ENCODE assay signal across 9 cellular contexts in genomic region chr7:55018361-55019328, GRCh38. TPM values are rescaled to one million over a fixed set of nuclear protein-coding genes. Genes with fewer than 3 reads are reported as not detected.
DNase-seq lines count a peak whose midpoint lies in the region; ATAC-seq, FAIRE-seq and TF ChIP-seq lines count a peak whose summit lies in the region.
"Had no signal": no experiment of that assay in that cellular context is flagged by ENCODE, and none has a peak within 500 bp of the region (broad histone marks: within the 10 kb centered on the region; RNA-seq: fewer than 3 reads in every experiment).

TSS of gene EGFR (plus strand) at chr7:55019017. CDS start at chr7:55019278, 261 bp downstream.

- no peak within 1 kb of the TSS for H2AK5ac ChIP-seq in H1 (ENCODE audit: low read depth, low read length)

- peaks cover 16 to 56% (median 39%) of the 10 kb centered on the region in 4 experiments for H3K27me3 ChIP-seq in H1 (replicated peaks in 1 of 4; ENCODE audit: control insufficient read depth in 3 of 4, extremely low read depth in 1 of 4, insufficient read depth in 3 of 4, low read length in 3 of 4)
- H3K27me3 ChIP-seq: BLaER1 treated with 17β-estradiol and CSF1 and Interleukin-3, amounts not matched to agents 10 nM and 100 nM had no signal

- no peak for TF ChIP-seq RAD21 in H1 (IDR thresholded peaks at IDR 0.05 in 1 of 2, conservative IDR thresholded peaks at IDR 0.05 in 1 of 2; ENCODE audit: low read depth in 2 of 2, low read length in 2 of 2)

- H4K5ac ChIP-seq in H1 (ENCODE audit: insufficient read length, low read depth, low read length), result no peak within 1 kb of the TSS

- TF ChIP-seq EP300 in H1 (IDR thresholded peaks at IDR 0.05; ENCODE audit: borderline replicate concordance in 1 of 2, low read depth in 2 of 2, low read length in 2 of 2), result no peak

- H3K23ac ChIP-seq in H1 (ENCODE audit: insufficient read length), result no peak within 1 kb of the TSS

- no peak for TF ChIP-seq CTCF in H1 (IDR thresholded peaks at IDR 0.05; ENCODE audit: control extremely low read depth in 1 of 3, insufficient read depth in 1 of 3, low read depth in 1 of 3, low read length in 3 of 3)
- TF ChIP-seq CTCF in lower leg skin (IDR thresholded peaks at IDR 0.05), result no peak

- H4K91ac ChIP-seq in H1 (replicated peaks; ENCODE audit: insufficient read length, low read length), result no peak within 1 kb of the TSS

- peak within 1 kb of the TSS in 2 of 4 experiments; percentile 41 to 50; a peak in 2 of 7 replicates for H3K9ac ChIP-seq in H1 (replicated peaks in 1 of 4; ENCODE audit: extremely low read depth in 1 of 4, low read depth in 3 of 4, low read length in 3 of 4)
- H3K9ac ChIP-seq: BLaER1 treated with 17β-estradiol and CSF1 and Interleukin-3, amounts not matched to agents 10 nM and 100 nM had no signal

- CTCF ChIA-PET in H1 (lab: Charles Lee; ENCODE audit: partially characterized antibody), result interaction anchor here (1.3 to 2.1 kb wide), 2 partner anchors 24 to 236 kb away, joined by 3 to 12 read pairs; no protein-coding TSS in a partner anchor

- H3K36me3 ChIP-seq in H1 (ENCODE audit: control insufficient read depth in 2 of 4, insufficient read depth in 4 of 4, low read length in 3 of 4), result no peaks in the 10 kb centered on the region
- H3K36me3 ChIP-seq: BLaER1 treated with 17β-estradiol and CSF1 and Interleukin-3, amounts not matched to agents 10 nM and 100 nM had no signal

- no peak within 1 kb of the TSS for H3K4ac ChIP-seq in H1 (replicated peaks; ENCODE audit: insufficient read length, low read depth, low read length)

- no peaks in the 10 kb centered on the region for H3K79me2 ChIP-seq in H1 (ENCODE audit: control insufficient read depth in 1 of 2, insufficient read depth in 2 of 2, low read length in 2 of 2)

- DNase-seq in NCI-H1436 (lab: John Stamatoyannopoulos, UW) (peak; percentile 32), NCI-H1436 treated with DMSO at 0.1 percent for 48 hours (lab: John Stamatoyannopoulos, UW) (no peak), NCI-H774 (lab: John Stamatoyannopoulos, UW) (peak; percentile 28), H1 (ENCODE audit: low read depth in 1 of 2, low spot score in 2 of 2) (peak in 1 of 2 experiments; percentile 75), lower leg skin (ENCODE audit: low spot score in 2 of 2) (peak; percentile 78 to 97), substantia nigra (lab: John Stamatoyannopoulos, UW) (peak in 37 of 49 donors; percentile 17 to 78 (median 50))

- H3K14ac ChIP-seq in H1 (ENCODE audit: insufficient read length), result no peak within 1 kb of the TSS

- no peak within 1 kb of the TSS for H2BK20ac ChIP-seq in H1 (ENCODE audit: low read length)

- peak within 1 kb of the TSS; percentile 57; the same call in 1 of the 2 replicates for H4K8ac ChIP-seq in H1 (ENCODE audit: extremely low read depth, insufficient read depth, low read length)

- H3K23me2 ChIP-seq in H1 (ENCODE audit: low read depth, low read length), result peaks cover 9% of the 10 kb centered on the region; the same call in 1 of the 2 replicates

- FAIRE-seq in H1 (lab: Jason Lieb, UNC), result no peak

- H3K56ac ChIP-seq in H1 (replicated peaks; ENCODE audit: insufficient read length, low read depth, low read length), result no peak within 1 kb of the TSS

- no peak within 1 kb of the TSS for H2BK120ac ChIP-seq in H1 (replicated peaks; ENCODE audit: low read depth, low read length)

- 13% methylated on average over 44 of the region's 98 CpGs; no CpG with 5 or more reads in 1 of the 2 experiments for WGBS in H1 (ENCODE audit: extremely low coverage in 1 of 2, insufficient coverage in 1 of 2, insufficient read length in 1 of 2, insufficient replicate concordance in 2 of 2, low coverage in 1 of 2, low lambda C conversion rate in 2 of 2, missing lambda C conversion rate in 1 of 2), 2 experiments
- 3 to 4% methylated on average over 53 to 74 of the region's 98 CpGs for WGBS in lower leg skin, 2 donors

- H3K4me3 ChIP-seq in H1 (ENCODE audit: extremely low read depth in 1 of 4, insufficient read depth in 2 of 4, low read depth in 3 of 4, low read length in 4 of 4) (peak within 1 kb of the TSS; percentile 40 to 77 (median 53)), lower leg skin (ENCODE audit: low read depth, poor library complexity, severe bottlenecking) (peak within 1 kb of the TSS; percentile 71)
- H3K4me3 ChIP-seq: BLaER1 treated with 17β-estradiol and CSF1 and Interleukin-3, amounts not matched to agents 10 nM and 100 nM had no signal

- H3K4me2 ChIP-seq in H1 (ENCODE audit: insufficient read depth in 1 of 2, low read depth in 2 of 2, low read length in 2 of 2), result peak within 1 kb of the TSS; percentile 74 to 90
- H3K4me2 ChIP-seq: BLaER1 treated with 17β-estradiol and CSF1 and Interleukin-3, amounts not matched to agents 10 nM and 100 nM had no signal

- H3K9me3 ChIP-seq in H1 (ENCODE audit: insufficient read depth in 2 of 2, low read depth in 1 of 2, low read length in 1 of 2), result no peaks in the 10 kb centered on the region

- peak within 1 kb of the TSS; percentile 54; the same call in 1 of the 2 replicates for H2AFZ ChIP-seq in H1 (ENCODE audit: low read length)

- H3K4me1 ChIP-seq in H1 (replicated peaks in 1 of 4; ENCODE audit: control insufficient read depth in 3 of 4, insufficient read depth in 4 of 4, low read length in 3 of 4), result peaks cover 0 to 8% (median 3%) of the 10 kb centered on the region in 4 experiments; a peak in 4 of 7 replicates
- H3K4me1 ChIP-seq: BLaER1 treated with 17β-estradiol and CSF1 and Interleukin-3, amounts not matched to agents 10 nM and 100 nM had no signal

- TF ChIP-seq POLR2A in H1 (IDR thresholded peaks at IDR 0.05; ENCODE audit: control extremely low read depth in 1 of 2, low read depth in 2 of 2, low read length in 2 of 2) (no peak), lower leg skin (IDR thresholded peaks at IDR 0.05) (peak in 1 of 2 donors; percentile 65)

- H3K27ac ChIP-seq in H1 (ENCODE audit: low read depth, low read length), result no peak within 1 kb of the TSS
- peak within 1 kb of the TSS; percentile 42 for H3K27ac ChIP-seq in substantia nigra (ENCODE audit: low read depth, low read length, poor library complexity, severe bottlenecking)
- H3K27ac ChIP-seq: BLaER1 treated with 17β-estradiol and CSF1 and Interleukin-3, amounts not matched to agents 10 nM and 100 nM had no signal

- intact Hi-C loops in lower leg skin (cut with DNase I; ENCODE audit: low total_unique reads), result no loop called here

- H2BK15ac ChIP-seq in H1 (ENCODE audit: low read length), result no peak within 1 kb of the TSS

- POLR2A ChIA-PET in H1 (lab: Charles Lee; ENCODE audit: partially characterized antibody), result no interaction called here

- no peak within 1 kb of the TSS for H2BK12ac ChIP-seq in H1 (ENCODE audit: low read depth, low read length)

- H4K20me1 ChIP-seq in H1 (replicated peaks in 1 of 2; ENCODE audit: control insufficient read depth in 1 of 2, insufficient read depth in 2 of 2, low read length in 2 of 2), result no peaks in the 10 kb centered on the region
- H4K20me1 ChIP-seq: BLaER1 treated with 17β-estradiol and CSF1 and Interleukin-3, amounts not matched to agents 10 nM and 100 nM had no signal

- no peak within 1 kb of the TSS for H2BK5ac ChIP-seq in H1 (ENCODE audit: low read depth, low read length)

- no peaks in the 10 kb centered on the region for H3K79me1 ChIP-seq in H1 (ENCODE audit: low read depth, low read length)

- H3K18ac ChIP-seq in H1 (ENCODE audit: extremely low read depth, low read length), result peak within 1 kb of the TSS; percentile 28; the same call in 1 of the 2 replicates

- ATAC-seq in HG02610 (IDR thresholded peaks at IDR 0.05; ENCODE audit: unreplicated experiment) (no peak), GM21515 (IDR thresholded peaks at IDR 0.05; ENCODE audit: unreplicated experiment) (no peak)

TF ChIP-seq in H1, 55 proteins besides CTCF, POLR2A, EP300 and RAD21:
- TF ChIP-seq PHF8 (conservative IDR thresholded peaks at IDR 0.05; ENCODE audit: low read depth, low read length) (peak; percentile 48), RBBP5 (IDR thresholded peaks at IDR 0.05; ENCODE audit: borderline replicate concordance, low read depth, low read length) (peak; percentile 50), RXRA (IDR thresholded peaks at IDR 0.05; ENCODE audit: insufficient read depth, low read depth, low read length) (no peak), KDM4A (IDR thresholded peaks at IDR 0.05; ENCODE audit: low read depth, low read length, severe bottlenecking) (peak; percentile 84), EZH2 (IDR thresholded peaks at IDR 0.05; ENCODE audit: low read depth, low read length, severe bottlenecking) (peak; percentile 74), SUZ12 (IDR thresholded peaks at IDR 0.05; ENCODE audit: low read length) (peak; percentile 35; the same call in 1 of the 2 replicates), TBP (IDR thresholded peaks at IDR 0.05; ENCODE audit: low read depth, low read length) (0 out of 2 replicates have a peak, but pooled peaks have one; percentile 13), SIN3A (conservative IDR thresholded peaks at IDR 0.05 in 1 of 2, IDR thresholded peaks at IDR 0.05 in 1 of 2; ENCODE audit: low read depth in 1 of 2, low read length in 2 of 2) (peak in 1 of 2 experiments; percentile 19; a peak in 1 of 4 replicates), EGR1 (IDR thresholded peaks at IDR 0.05; ENCODE audit: borderline replicate concordance, low read depth, low read length) (no peak)
TF ChIP-seq in H1: peak in this region for 7.

RNA-seq across cellular contexts. Expression of gene EGFR, which starts in this region (rescaled TPM):
- 5.8 and 6.0 TPM in 2 replicates for total RNA-seq in H1 (2021; fragmentation: NEBNext Ultra II Directional; extraction: Animal tissue kit (Norgen Biotek cat#: 25700))
- 1.9 and 2.8 TPM in 2 replicates for polyA plus RNA-seq in H1 (2011; rRNA removed)
- 1.9 TPM for polyA plus RNA-seq in H1 (2011; cell fraction: cytosol; rRNA removed)
- polyA plus RNA-seq in H1 (2011; cell fraction: nucleus; rRNA removed), result 6.7 TPM
- 1.9 to 2.7 TPM (median 2.4 TPM) in 4 replicates for polyA plus RNA-seq in H1 (2012, experiment 1 of 2)
- 0.39 TPM for polyA plus RNA-seq in H1 (2012, experiment 2 of 2)
- 3.8 TPM for polyA plus RNA-seq in H1 (2013, experiment 1 of 2)
- polyA plus RNA-seq in H1 (2013, experiment 2 of 2), result 3.7 TPM
- polyA minus RNA-seq in H1 (2011; rRNA and poly(A)+ RNA removed), result 6.6 and 7.1 TPM in 2 replicates
- 8.6 TPM for polyA minus RNA-seq in H1 (2011; cell fraction: cytosol; rRNA and poly(A)+ RNA removed)
- polyA minus RNA-seq in H1 (2011; cell fraction: nucleus; rRNA and poly(A)+ RNA removed), result 5.3 TPM
- 100 to 1,000 TPM; 224 to 292 (median 233) TPM for total RNA-seq in lower leg skin

Comparison
In these comparisons a context has a peak if more than half of its experiments do, and no peak if none do; other contexts are left out.
1. RNA of gene EGFR (total RNA-seq): 224 to 292 TPM in lower leg skin; 5.8 to 6.0 TPM in H1; every median in the first group is over 10 times any median in the second.